3 cellular contexts compared by ENCODE assay signal in the genomic region with DNA sequence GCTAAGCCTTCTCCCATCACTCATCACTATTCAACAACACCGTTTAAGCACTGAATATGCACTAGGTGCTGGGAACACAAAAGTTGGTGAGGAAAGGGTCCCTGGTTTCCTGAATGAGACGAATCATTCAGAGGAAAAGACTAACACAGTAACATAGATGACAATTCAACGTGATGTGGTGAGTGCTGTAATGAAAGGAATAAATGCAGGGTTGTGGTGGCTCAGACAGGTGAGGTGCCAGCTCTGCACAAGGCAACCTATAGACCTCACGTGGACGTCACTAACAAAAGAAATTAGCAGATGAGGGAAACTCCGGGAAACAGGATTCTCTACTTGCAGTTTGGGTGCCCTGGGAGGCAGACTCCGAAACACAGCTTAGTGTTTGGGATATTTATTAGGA.
TF ChIP-seq lines count a peak whose summit lies in the region.

No MANE protein-coding gene starts in this region.

TF ChIP-seq in A549, 52 proteins besides CTCF, POLR2A, EP300 and RAD21:
- TF ChIP-seq ZSCAN20 (CRISPR knock-in tag; IDR thresholded peaks at IDR 0.05) (no peak), TFCP2L1 (CRISPR knock-in tag; IDR thresholded peaks at IDR 0.05) (no peak), CEBPB (IDR thresholded peaks at IDR 0.05) (no peak), SREBF2 (IDR thresholded peaks at IDR 0.05) (no peak), BHLHE40 (IDR thresholded peaks at IDR 0.05; ENCODE audit: low read depth, low read length) (no peak), HEYL (CRISPR knock-in tag; IDR thresholded peaks at IDR 0.05) (no peak), HDAC2 (IDR thresholded peaks at IDR 0.05) (no peak)

TF ChIP-seq in IMR-90, 13 proteins besides CTCF, POLR2A, EP300 and RAD21:
- TF ChIP-seq ELK1 (IDR thresholded peaks at IDR 0.05; ENCODE audit: borderline replicate concordance, low read depth, low read length) (no peak), BHLHE40 (IDR thresholded peaks at IDR 0.05; ENCODE audit: low read depth, low read length) (no peak), MAZ (IDR thresholded peaks at IDR 0.05; ENCODE audit: borderline replicate concordance, low read depth, low read length) (no peak)

TF ChIP-seq in SK-N-SH, 30 proteins besides CTCF, POLR2A, EP300 and RAD21:
- TF ChIP-seq FOXJ3 (CRISPR knock-in tag; IDR thresholded peaks at IDR 0.05) (no peak), MEF2A (IDR thresholded peaks at IDR 0.05; ENCODE audit: borderline replicate concordance, low read depth) (no peak), ZBTB33 (IDR thresholded peaks at IDR 0.05; ENCODE audit: borderline replicate concordance, low read depth) (no peak), SIN3A (IDR thresholded peaks at IDR 0.05; ENCODE audit: borderline replicate concordance, low read depth, low read length) (no peak), IRF3 (IDR thresholded peaks at IDR 0.05; ENCODE audit: low read depth, low read length) (no peak), FOXM1 (IDR thresholded peaks at IDR 0.05; ENCODE audit: low read depth) (no peak), GABPA (IDR thresholded peaks at IDR 0.05; ENCODE audit: low read depth) (no peak)
- TF ChIP-seq, protein P1, sequence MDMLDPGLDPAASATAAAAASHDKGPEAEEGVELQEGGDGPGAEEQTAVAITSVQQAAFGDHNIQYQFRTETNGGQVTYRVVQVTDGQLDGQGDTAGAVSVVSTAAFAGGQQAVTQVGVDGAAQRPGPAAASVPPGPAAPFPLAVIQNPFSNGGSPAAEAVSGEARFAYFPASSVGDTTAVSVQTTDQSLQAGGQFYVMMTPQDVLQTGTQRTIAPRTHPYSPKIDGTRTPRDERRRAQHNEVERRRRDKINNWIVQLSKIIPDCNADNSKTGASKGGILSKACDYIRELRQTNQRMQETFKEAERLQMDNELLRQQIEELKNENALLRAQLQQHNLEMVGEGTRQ (IDR thresholded peaks at IDR 0.05; ENCODE audit: borderline replicate concordance, low read depth, low read length): no peak
- TF ChIP-seq, protein P2, sequence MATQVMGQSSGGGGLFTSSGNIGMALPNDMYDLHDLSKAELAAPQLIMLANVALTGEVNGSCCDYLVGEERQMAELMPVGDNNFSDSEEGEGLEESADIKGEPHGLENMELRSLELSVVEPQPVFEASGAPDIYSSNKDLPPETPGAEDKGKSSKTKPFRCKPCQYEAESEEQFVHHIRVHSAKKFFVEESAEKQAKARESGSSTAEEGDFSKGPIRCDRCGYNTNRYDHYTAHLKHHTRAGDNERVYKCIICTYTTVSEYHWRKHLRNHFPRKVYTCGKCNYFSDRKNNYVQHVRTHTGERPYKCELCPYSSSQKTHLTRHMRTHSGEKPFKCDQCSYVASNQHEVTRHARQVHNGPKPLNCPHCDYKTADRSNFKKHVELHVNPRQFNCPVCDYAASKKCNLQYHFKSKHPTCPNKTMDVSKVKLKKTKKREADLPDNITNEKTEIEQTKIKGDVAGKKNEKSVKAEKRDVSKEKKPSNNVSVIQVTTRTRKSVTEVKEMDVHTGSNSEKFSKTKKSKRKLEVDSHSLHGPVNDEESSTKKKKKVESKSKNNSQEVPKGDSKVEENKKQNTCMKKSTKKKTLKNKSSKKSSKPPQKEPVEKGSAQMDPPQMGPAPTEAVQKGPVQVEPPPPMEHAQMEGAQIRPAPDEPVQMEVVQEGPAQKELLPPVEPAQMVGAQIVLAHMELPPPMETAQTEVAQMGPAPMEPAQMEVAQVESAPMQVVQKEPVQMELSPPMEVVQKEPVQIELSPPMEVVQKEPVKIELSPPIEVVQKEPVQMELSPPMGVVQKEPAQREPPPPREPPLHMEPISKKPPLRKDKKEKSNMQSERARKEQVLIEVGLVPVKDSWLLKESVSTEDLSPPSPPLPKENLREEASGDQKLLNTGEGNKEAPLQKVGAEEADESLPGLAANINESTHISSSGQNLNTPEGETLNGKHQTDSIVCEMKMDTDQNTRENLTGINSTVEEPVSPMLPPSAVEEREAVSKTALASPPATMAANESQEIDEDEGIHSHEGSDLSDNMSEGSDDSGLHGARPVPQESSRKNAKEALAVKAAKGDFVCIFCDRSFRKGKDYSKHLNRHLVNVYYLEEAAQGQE (IDR thresholded peaks at IDR 0.05; ENCODE audit: low read depth, low read length): no peak
TF ChIP-seq in SK-N-SH: peak in this region for 0.
